ENCODE assay signal across 1 cellular context in genomic region chr17:79803997-79804855, GRCh38.
A peak's percentile ranks its signal among the peaks of the same experiment; 100 is the strongest.
TF ChIP-seq lines count a peak whose summit lies in the region.

No MANE protein-coding gene starts in this region.

TF ChIP-seq in HepG2, 621 proteins besides CTCF, POLR2A, EP300 and RAD21 (continued from another document and continues in another):
- TF ChIP-seq CERS6 (CRISPR knock-in tag; IDR thresholded peaks at IDR 0.05) (no peak), ZNF761 (CRISPR knock-in tag; conservative IDR thresholded peaks at IDR 0.05) (peak; percentile 85; the same call in 1 of the 2 replicates), ATF4 (CRISPR knock-in tag; IDR thresholded peaks at IDR 0.05) (peak in 1 of 2 experiments; percentile 61; a peak in 1 of 4 replicates), NFRKB (IDR thresholded peaks at IDR 0.05) (no peak), HOXA5 (CRISPR knock-in tag; IDR thresholded peaks at IDR 0.05) (peak; percentile 61), RFXAP (CRISPR knock-in tag; IDR thresholded peaks at IDR 0.05; ENCODE audit: borderline replicate concordance) (no peak), MTF1 (CRISPR knock-in tag; IDR thresholded peaks at IDR 0.05) (no peak), SAFB2 (CRISPR knock-in tag; IDR thresholded peaks at IDR 0.05; ENCODE audit: borderline replicate concordance, low read depth) (peak; percentile 89; the same call in 1 of the 2 replicates), DNMT1 (CRISPR knock-in tag; IDR thresholded peaks at IDR 0.05) (no peak), ZNF569 (CRISPR knock-in tag; IDR thresholded peaks at IDR 0.05; ENCODE audit: borderline replicate concordance) (0 out of 2 replicates have a peak, but pooled peaks have one; percentile 45), ZNF430 (CRISPR knock-in tag; IDR thresholded peaks at IDR 0.05) (peak; percentile 90; the same call in 1 of the 2 replicates), ZNF550 (CRISPR knock-in tag; IDR thresholded peaks at IDR 0.05; ENCODE audit: borderline replicate concordance) (no peak; the same call in 1 of the 2 replicates), PLRG1 (conservative IDR thresholded peaks at IDR 0.05) (no peak), TFDP1 (CRISPR knock-in tag; IDR thresholded peaks at IDR 0.05; ENCODE audit: borderline replicate concordance) (peak; percentile 92), FLYWCH1 (CRISPR knock-in tag; IDR thresholded peaks at IDR 0.05) (0 out of 2 replicates have a peak, but pooled peaks have one; percentile 64), NFYC (CRISPR knock-in tag; IDR thresholded peaks at IDR 0.05) (no peak), TFDP2 (CRISPR knock-in tag; IDR thresholded peaks at IDR 0.05) (peak; percentile 90), HIVEP1 (CRISPR knock-in tag; IDR thresholded peaks at IDR 0.05) (peak; percentile 93), ZNF367 (CRISPR knock-in tag; IDR thresholded peaks at IDR 0.05; ENCODE audit: borderline replicate concordance) (peak; percentile 54; the same call in 1 of the 2 replicates), UBTF (CRISPR knock-in tag; IDR thresholded peaks at IDR 0.05) (peak; percentile 97), ZNF543 (CRISPR knock-in tag; IDR thresholded peaks at IDR 0.05) (peak; percentile 82), ZSCAN12 (CRISPR knock-in tag; IDR thresholded peaks at IDR 0.05) (peak; percentile 78; the same call in 1 of the 2 replicates), ZNF142 (CRISPR knock-in tag; IDR thresholded peaks at IDR 0.05) (peak; percentile 88; the same call in 1 of the 2 replicates), ZNF75D (CRISPR knock-in tag; IDR thresholded peaks at IDR 0.05; ENCODE audit: borderline replicate concordance) (0 out of 2 replicates have a peak, but pooled peaks have one; percentile 53), ATRX (CRISPR knock-in tag; IDR thresholded peaks at IDR 0.05; ENCODE audit: borderline replicate concordance) (no peak), ZNF225 (CRISPR knock-in tag; IDR thresholded peaks at IDR 0.05) (peak; percentile 85; the same call in 1 of the 2 replicates), IRF1 (CRISPR knock-in tag; IDR thresholded peaks at IDR 0.05; ENCODE audit: low read depth) (0 out of 2 replicates have a peak, but pooled peaks have one; percentile 90), ZSCAN29 (CRISPR knock-in tag; conservative IDR thresholded peaks at IDR 0.05) (0 out of 2 replicates have a peak, but pooled peaks have one; percentile 32), MIXL1 (CRISPR knock-in tag; IDR thresholded peaks at IDR 0.05) (peak; percentile 68; the same call in 1 of the 2 replicates), ZNF329 (CRISPR knock-in tag; IDR thresholded peaks at IDR 0.05; ENCODE audit: low read depth) (0 out of 2 replicates have a peak, but pooled peaks have one; percentile 72), ZNF260 (CRISPR knock-in tag; IDR thresholded peaks at IDR 0.05; ENCODE audit: borderline replicate concordance, low read depth) (no peak), GMEB1 (CRISPR knock-in tag; IDR thresholded peaks at IDR 0.05; ENCODE audit: borderline replicate concordance) (peak; percentile 67; the same call in 1 of the 2 replicates), ZNF777 (CRISPR knock-in tag; IDR thresholded peaks at IDR 0.05) (peak; percentile 100), NFE2 (CRISPR knock-in tag; IDR thresholded peaks at IDR 0.05) (no peak), RAD51 (IDR thresholded peaks at IDR 0.05; ENCODE audit: borderline replicate concordance) (no peak), ZNF740 (CRISPR knock-in tag; IDR thresholded peaks at IDR 0.05) (no peak), ZNF746 (CRISPR knock-in tag; IDR thresholded peaks at IDR 0.05) (peak; percentile 80; the same call in 1 of the 2 replicates), ZBTB39 (CRISPR knock-in tag; IDR thresholded peaks at IDR 0.05) (peak; percentile 83; the same call in 1 of the 2 replicates)
- TF ChIP-seq, protein P1, sequence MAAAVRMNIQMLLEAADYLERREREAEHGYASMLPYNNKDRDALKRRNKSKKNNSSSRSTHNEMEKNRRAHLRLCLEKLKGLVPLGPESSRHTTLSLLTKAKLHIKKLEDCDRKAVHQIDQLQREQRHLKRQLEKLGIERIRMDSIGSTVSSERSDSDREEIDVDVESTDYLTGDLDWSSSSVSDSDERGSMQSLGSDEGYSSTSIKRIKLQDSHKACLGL (CRISPR knock-in tag; IDR thresholded peaks at IDR 0.05), result peak; percentile 99
- TF ChIP-seq, protein P2, sequence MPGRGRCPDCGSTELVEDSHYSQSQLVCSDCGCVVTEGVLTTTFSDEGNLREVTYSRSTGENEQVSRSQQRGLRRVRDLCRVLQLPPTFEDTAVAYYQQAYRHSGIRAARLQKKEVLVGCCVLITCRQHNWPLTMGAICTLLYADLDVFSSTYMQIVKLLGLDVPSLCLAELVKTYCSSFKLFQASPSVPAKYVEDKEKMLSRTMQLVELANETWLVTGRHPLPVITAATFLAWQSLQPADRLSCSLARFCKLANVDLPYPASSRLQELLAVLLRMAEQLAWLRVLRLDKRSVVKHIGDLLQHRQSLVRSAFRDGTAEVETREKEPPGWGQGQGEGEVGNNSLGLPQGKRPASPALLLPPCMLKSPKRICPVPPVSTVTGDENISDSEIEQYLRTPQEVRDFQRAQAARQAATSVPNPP (CRISPR knock-in tag; IDR thresholded peaks at IDR 0.05), result no peak
